1 cellular context compared by ENCODE assay signal in genomic region chr1:202223110-202223834, GRCh38.
TF ChIP-seq lines count a peak whose summit lies in the region.

No MANE protein-coding gene starts in this region.

TF ChIP-seq in IMR-90, 13 proteins besides CTCF, POLR2A, EP300 and RAD21:
- TF ChIP-seq NFE2L2 (IDR thresholded peaks at IDR 0.05; ENCODE audit: low read depth, low read length) (no peak), FOS (IDR thresholded peaks at IDR 0.05; ENCODE audit: low read depth, low read length) (no peak), RFX5 (IDR thresholded peaks at IDR 0.05; ENCODE audit: low read depth, low read length) (no peak), MXI1 (IDR thresholded peaks at IDR 0.05; ENCODE audit: borderline replicate concordance, low read depth, low read length) (no peak), USF2 (IDR thresholded peaks at IDR 0.05; ENCODE audit: low read depth, low read length) (no peak), MAZ (IDR thresholded peaks at IDR 0.05; ENCODE audit: borderline replicate concordance, low read depth, low read length) (no peak), CEBPB (IDR thresholded peaks at IDR 0.05; ENCODE audit: low read depth, low read length) (no peak), RCOR1 (IDR thresholded peaks at IDR 0.05; ENCODE audit: insufficient replicate concordance, low read length) (no peak), SMC3 (IDR thresholded peaks at IDR 0.05; ENCODE audit: low read depth, low read length) (no peak), BHLHE40 (IDR thresholded peaks at IDR 0.05; ENCODE audit: low read depth, low read length) (no peak), ELK1 (IDR thresholded peaks at IDR 0.05; ENCODE audit: borderline replicate concordance, low read depth, low read length) (no peak), MAFK (IDR thresholded peaks at IDR 0.05; ENCODE audit: low read depth, low read length) (no peak), CHD1 (IDR thresholded peaks at IDR 0.05; ENCODE audit: low read depth, low read length) (no peak)
